In genomic region chr5:149552038-149552494, GRCh38 we compare ENCODE assay signal across 1 cellular context.
TF ChIP-seq lines count a peak whose summit lies in the region.

No MANE protein-coding gene starts in this region.

TF ChIP-seq in IMR-90, 13 proteins besides CTCF, POLR2A, EP300 and RAD21:
- TF ChIP-seq RCOR1 (IDR thresholded peaks at IDR 0.05; ENCODE audit: insufficient replicate concordance, low read length) = no peak
- TF ChIP-seq SMC3 (IDR thresholded peaks at IDR 0.05; ENCODE audit: low read depth, low read length) = no peak
- no peak for TF ChIP-seq MAFK (IDR thresholded peaks at IDR 0.05; ENCODE audit: low read depth, low read length)
- TF ChIP-seq ELK1 (IDR thresholded peaks at IDR 0.05; ENCODE audit: borderline replicate concordance, low read depth, low read length) = no peak
- TF ChIP-seq CEBPB (IDR thresholded peaks at IDR 0.05; ENCODE audit: low read depth, low read length) = no peak
- TF ChIP-seq MXI1 (IDR thresholded peaks at IDR 0.05; ENCODE audit: borderline replicate concordance, low read depth, low read length) = no peak
- no peak for TF ChIP-seq BHLHE40 (IDR thresholded peaks at IDR 0.05; ENCODE audit: low read depth, low read length)
- no peak for TF ChIP-seq CHD1 (IDR thresholded peaks at IDR 0.05; ENCODE audit: low read depth, low read length)
- no peak for TF ChIP-seq NFE2L2 (IDR thresholded peaks at IDR 0.05; ENCODE audit: low read depth, low read length)
- TF ChIP-seq MAZ (IDR thresholded peaks at IDR 0.05; ENCODE audit: borderline replicate concordance, low read depth, low read length) = no peak
- TF ChIP-seq FOS (IDR thresholded peaks at IDR 0.05; ENCODE audit: low read depth, low read length) = no peak
TF ChIP-seq in IMR-90: peak in this region for 0.
